In the genomic region with DNA sequence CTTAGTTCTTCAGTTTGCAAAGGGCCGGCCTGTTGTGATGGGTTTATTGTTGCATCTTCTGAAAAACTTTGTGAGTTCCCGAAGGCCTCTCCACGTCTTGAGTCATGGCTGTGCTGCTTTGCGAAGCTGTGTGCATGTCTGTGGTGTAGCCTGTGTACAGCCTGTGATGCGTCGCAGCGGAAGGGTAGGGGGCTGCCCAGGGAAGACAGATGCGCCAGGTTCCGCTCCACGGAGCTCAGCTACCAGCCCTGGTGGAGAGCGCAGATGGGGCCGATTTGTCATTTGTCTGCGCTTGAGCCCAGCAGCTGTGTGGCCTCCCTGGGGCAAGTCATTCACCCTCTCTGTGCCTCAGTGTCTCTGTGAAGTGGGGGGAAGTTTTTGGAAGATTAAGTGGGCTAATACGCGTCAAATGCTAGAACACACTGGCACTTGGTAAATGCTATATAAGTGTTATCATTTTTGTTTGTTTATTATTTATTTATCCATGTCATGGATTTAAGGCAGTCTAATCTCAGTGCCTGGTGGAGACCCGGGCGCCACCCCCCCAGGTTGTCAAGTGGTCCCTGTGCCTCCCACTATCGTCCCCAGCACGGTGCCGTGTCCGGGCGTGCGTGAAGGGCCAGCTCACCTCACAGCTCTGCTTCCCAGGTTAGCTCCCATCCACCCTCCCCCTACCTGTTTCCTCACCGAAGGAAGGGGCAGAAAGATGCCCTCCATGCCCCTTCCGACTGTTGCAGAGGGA, we compare ENCODE assay signal across 24 cellular contexts. TPM values are rescaled to one million over a fixed set of nuclear protein-coding genes. Genes with fewer than 3 reads are reported as not detected.
DNase-seq lines count a peak whose midpoint lies in the region; FAIRE-seq and TF ChIP-seq lines count a peak whose summit lies in the region.
"Had no signal": no experiment of that assay in that cellular context is flagged by ENCODE, and none has a peak within 500 bp of the region (broad histone marks: within the 10 kb centered on the region; RNA-seq: fewer than 3 reads in every experiment).

No MANE protein-coding gene starts in this region.

- H3K79me2 ChIP-seq in H9 (ENCODE audit: insufficient read depth, low read length) (peaks cover 16% of the 10 kb centered on the region; the same call in 1 of the 2 replicates), astrocyte (ENCODE audit: insufficient read depth, low read length) (no peaks in the 10 kb centered on the region), trophoblast cell (ENCODE audit: control insufficient read depth, insufficient read depth, low read length, poor library complexity) (no peaks in the 10 kb centered on the region)

- no peak overlapping the region for H2BK120ac ChIP-seq in H9 (ENCODE audit: low read depth, low read length, poor library complexity, severe bottlenecking)
- no peak overlapping the region for H2BK120ac ChIP-seq in trophoblast cell (ENCODE audit: insufficient read depth, low read length, poor library complexity)

- H3K4me1 ChIP-seq in H9 (ENCODE audit: insufficient read depth, low read length) (no peaks in the 10 kb centered on the region), astrocyte (ENCODE audit: insufficient read depth, low read length) (no peaks in the 10 kb centered on the region), trophoblast cell (ENCODE audit: control insufficient read depth in 1 of 2, insufficient read depth in 2 of 2, low read length in 2 of 2) (no peaks in the 10 kb centered on the region), ascending aorta (no peaks in the 10 kb centered on the region)
- H3K4me1 ChIP-seq: psoas muscle had no signal

- H3K9me3 ChIP-seq in H9 (ENCODE audit: control insufficient read depth, low read depth, low read length) = no peaks in the 10 kb centered on the region
- peaks cover 11% of the 10 kb centered on the region for H3K9me3 ChIP-seq in astrocyte (ENCODE audit: insufficient read depth, low read depth, low read length)
- H3K9me3 ChIP-seq in trophoblast cell (ENCODE audit: insufficient read depth, low read depth, low read length) = peaks cover 16% of the 10 kb centered on the region
- H3K9me3 ChIP-seq in ascending aorta = no peaks in the 10 kb centered on the region
- H3K9me3 ChIP-seq: heart left ventricle, psoas muscle, uterus had no signal

- H3K36me3 Mint-ChIP-seq in H9 (ENCODE audit: insufficient read depth in 1 of 3, low read depth in 3 of 3) = peaks cover 2 to 16% (median 10%) of the 10 kb centered on the region in 3 experiments
- peaks cover 5% of the 10 kb centered on the region for H3K36me3 Mint-ChIP-seq in astrocyte (ENCODE audit: low read depth, unreplicated experiment)
- H3K36me3 Mint-ChIP-seq: stimulated activated effector memory CD8-positive, alpha-beta T cell treated with anti-CD3 and anti-CD28 coated beads, Interleukin-12 subunit alpha, Interleukin-12 subunit beta, amount 100 ng/mL, for 72 hours had no signal

- peak overlapping the region; percentile 25 to 64 (median 36); a peak in 1 of 7 replicates for H3K27ac Mint-ChIP-seq in H9
- H3K27ac Mint-ChIP-seq in astrocyte (ENCODE audit: unreplicated experiment) = no peak overlapping the region
- H3K27ac Mint-ChIP-seq: stimulated activated effector memory CD8-positive, alpha-beta T cell treated with anti-CD3 and anti-CD28 coated beads, Interleukin-12 subunit alpha, Interleukin-12 subunit beta, amount 100 ng/mL, for 72 hours had no signal

- H3K4me2 ChIP-seq in H9 (ENCODE audit: insufficient read depth, insufficient read length, low read length) = no peak overlapping the region
- H3K4me2 ChIP-seq in astrocyte (ENCODE audit: low read length) = no peak overlapping the region
- H3K4me2 ChIP-seq in trophoblast cell (ENCODE audit: low read length) = no peak overlapping the region
- H3K4me2 ChIP-seq: neural progenitor cell had no signal

- H3K4me1 Mint-ChIP-seq in H9 (peaks cover 21 to 26% of the 10 kb centered on the region in 2 experiments), astrocyte (ENCODE audit: low read depth, unreplicated experiment) (peaks cover 5% of the 10 kb centered on the region)

- H3K4me3 Mint-ChIP-seq in H9 (no peak overlapping the region), astrocyte (ENCODE audit: unreplicated experiment) (no peak overlapping the region)
- H3K4me3 Mint-ChIP-seq: neural progenitor cell; stimulated activated effector memory CD8-positive, alpha-beta T cell treated with anti-CD3 and anti-CD28 coated beads, Interleukin-12 subunit alpha, Interleukin-12 subunit beta, amount 100 ng/mL, for 72 hours had no signal

- H4K5ac ChIP-seq in H9 (ENCODE audit: insufficient read length, low read depth, low read length) = peak overlapping the region; percentile 4

- H2AFZ ChIP-seq in H9 (ENCODE audit: low read length) (no peak overlapping the region), astrocyte (ENCODE audit: low read depth, low read length) (peak overlapping the region; percentile 1), trophoblast cell (ENCODE audit: insufficient read depth, low read length, poor library complexity) (no peak overlapping the region)
- H2AFZ ChIP-seq: neural progenitor cell had no signal

- no peak for TF ChIP-seq CTCF in H9 (conservative IDR thresholded peaks at IDR 0.05)
- TF ChIP-seq CTCF in astrocyte (IDR thresholded peaks at IDR 0.05; ENCODE audit: insufficient read depth, low read depth, low read length) = no peak
- no peak for TF ChIP-seq CTCF in ascending aorta (IDR thresholded peaks at IDR 0.05)

- H3K27me3 ChIP-seq in H9 (ENCODE audit: insufficient read depth, low read length) (no peaks in the 10 kb centered on the region), astrocyte (ENCODE audit: insufficient read depth, low read length) (peaks cover 8% of the 10 kb centered on the region), trophoblast cell (ENCODE audit: insufficient read depth, low read length) (no peaks in the 10 kb centered on the region), ascending aorta (no peaks in the 10 kb centered on the region)
- H3K27me3 ChIP-seq: neural progenitor cell, uterus had no signal

- H3K56ac ChIP-seq in H9 (ENCODE audit: insufficient read length, low read depth, low read length) = no peak overlapping the region

- H3K79me1 ChIP-seq in H9 (ENCODE audit: insufficient read depth, low read depth, low read length, poor library complexity, severe bottlenecking) = no peaks in the 10 kb centered on the region
- no peaks in the 10 kb centered on the region for H3K79me1 ChIP-seq in trophoblast cell (ENCODE audit: low read length)

- no peaks in the 10 kb centered on the region for H3K23me2 ChIP-seq in H9 (ENCODE audit: insufficient read length, low read depth, low read length, poor library complexity, severe bottlenecking)

- H4K8ac ChIP-seq in H9 (replicated peaks; ENCODE audit: insufficient read length, low read depth, low read length) (peak overlapping the region; percentile 41), trophoblast cell (ENCODE audit: low read depth, low read length) (no peak overlapping the region)

- H3K9ac ChIP-seq in H9 (ENCODE audit: extremely low read depth, insufficient read length, low read length) (no peak overlapping the region), astrocyte (ENCODE audit: low read length) (no peak overlapping the region), trophoblast cell (ENCODE audit: low read length) (no peak overlapping the region)
- H3K9ac ChIP-seq: neural progenitor cell had no signal

- H2BK12ac ChIP-seq in H9 (ENCODE audit: insufficient read length, low read depth, low read length) (no peak overlapping the region), trophoblast cell (ENCODE audit: low read length) (no peak overlapping the region)

- DNase-seq in H9 = no peak
- DNase-seq in NCI-H524 (lab: John Stamatoyannopoulos, UW) = peak; percentile 83 to 91
- DNase-seq in astrocyte (ENCODE audit: low read depth) = no peak
- no peak for DNase-seq in trophoblast cell
- DNase-seq in ascending aorta (ENCODE audit: low spot score in 2 of 2) = no peak
- no peak for DNase-seq in NCI-H2107 treated with DMSO at 0.1 percent for 48 hours (lab: John Stamatoyannopoulos, UW; ENCODE audit: unreplicated experiment)
- DNase-seq in T-helper 2 cell = no peak
- DNase-seq: activated CD4-positive, alpha-beta T cell treated with anti-CD3 and anti-CD28 coated beads for 48 hours; activated naive CD4-positive, alpha-beta T cell treated with anti-CD3 and anti-CD28 coated beads, Interleukin-2, amount 50 U/mL, for 16 hours; caudate nucleus; dermis blood vessel endothelial cell; DMS79 treated with DMSO at 0.1 percent for 48 hours; heart left ventricle; Kasumi-1; NCI-H1048; NCI-H2029; NCI-H510A treated with DMSO at 0.1 percent for 48 hours; psoas muscle; stimulated activated CD4-positive, alpha-beta T cell treated with anti-CD3 and anti-CD28 coated beads, Interleukin-2, amount 100 ng/mL, for 24 hours; SW 1271; uterus had no signal

- no peak overlapping the region for H4K91ac ChIP-seq in H9 (ENCODE audit: insufficient read length, low read depth, low read length)
- no peak overlapping the region for H4K91ac ChIP-seq in trophoblast cell (ENCODE audit: low read depth, low read length)

- H3K27ac ChIP-seq in H9 (ENCODE audit: insufficient read length, low read depth, low read length) (no peak overlapping the region), astrocyte (ENCODE audit: low read depth, low read length) (no peak overlapping the region), trophoblast cell (ENCODE audit: low read depth, low read length) (no peak overlapping the region), ascending aorta (no peak overlapping the region)
- H3K27ac ChIP-seq: heart left ventricle, neural progenitor cell, psoas muscle, skin epidermis, uterus had no signal

- H3K23ac ChIP-seq in H9 (ENCODE audit: insufficient read length, low read depth, low read length) (peak overlapping the region; percentile 1), trophoblast cell (ENCODE audit: low read length) (no peak overlapping the region)

- H3K4me3 ChIP-seq in astrocyte (ENCODE audit: insufficient read depth, low read depth, low read length) = no peak overlapping the region
- H3K4me3 ChIP-seq in trophoblast cell (ENCODE audit: low read depth, low read length) = peak overlapping the region; percentile 64
- H3K4me3 ChIP-seq in ascending aorta = no peak overlapping the region
- H3K4me3 ChIP-seq: heart left ventricle, neural progenitor cell, psoas muscle, skin epidermis, uterus had no signal

- H3K36me3 ChIP-seq in astrocyte (ENCODE audit: insufficient read depth, low read length) = no peaks in the 10 kb centered on the region
- peaks cover 8 to 13% of the 10 kb centered on the region in 2 experiments for H3K36me3 ChIP-seq in trophoblast cell (ENCODE audit: control insufficient read depth in 1 of 2, insufficient read depth in 2 of 2, low read length in 2 of 2)
- H3K36me3 ChIP-seq in ascending aorta = no peaks in the 10 kb centered on the region
- H3K36me3 ChIP-seq: heart left ventricle, neural progenitor cell, uterus had no signal

- no peak overlapping the region for H2BK20ac ChIP-seq in H9 (ENCODE audit: low read depth, low read length, poor library complexity, severe bottlenecking)

- H3K4ac ChIP-seq in H9 (ENCODE audit: low read depth, low read length) (no peak overlapping the region), trophoblast cell (ENCODE audit: low read depth, low read length) (no peak overlapping the region)

- no peak overlapping the region for H3K18ac ChIP-seq in H9 (ENCODE audit: insufficient read length, low read depth, low read length)
- H3K18ac ChIP-seq in trophoblast cell (ENCODE audit: low read length) = no peak overlapping the region

- H2BK15ac ChIP-seq in H9 (ENCODE audit: low read depth, low read length) = no peak overlapping the region

- H4K20me1 ChIP-seq in H9 (ENCODE audit: control insufficient read depth, insufficient read depth, insufficient read length) (peaks cover 7% of the 10 kb centered on the region), astrocyte (ENCODE audit: insufficient read depth, low read length) (peaks cover 20% of the 10 kb centered on the region)

- H3T11ph ChIP-seq in H9 (ENCODE audit: low read length) = no peak overlapping the region

- H3K14ac ChIP-seq in H9 (ENCODE audit: insufficient read depth, low read length) = no peak overlapping the region
- no peak overlapping the region for H3K14ac ChIP-seq in trophoblast cell (ENCODE audit: low read length)

- FAIRE-seq in astrocyte (lab: Jason Lieb, UNC) = no peak

- H2AK5ac ChIP-seq in H9 (ENCODE audit: insufficient read length, low read length) = no peak overlapping the region
- no peak overlapping the region for H2AK5ac ChIP-seq in trophoblast cell (ENCODE audit: low read length)

- intact Hi-C loops in ascending aorta (cut with DNase I) = no loop called here

- H3K27me3 Mint-ChIP-seq in H9 (ENCODE audit: low read depth) (no peaks in the 10 kb centered on the region), astrocyte (ENCODE audit: low read depth, unreplicated experiment) (peaks cover 19% of the 10 kb centered on the region)

- H4K12ac ChIP-seq in trophoblast cell (ENCODE audit: low read depth, low read length) = no peak overlapping the region

- H3K9me3 Mint-ChIP-seq in H9 (no peaks in the 10 kb centered on the region), astrocyte (ENCODE audit: unreplicated experiment) (peaks cover 2% of the 10 kb centered on the region)
- H3K9me3 Mint-ChIP-seq: neural progenitor cell; stimulated activated effector memory CD8-positive, alpha-beta T cell treated with anti-CD3 and anti-CD28 coated beads, Interleukin-12 subunit alpha, Interleukin-12 subunit beta, amount 100 ng/mL, for 72 hours had no signal

- WGBS in H9 (ENCODE audit: extremely low coverage, insufficient read length, low lambda C conversion rate) = no CpG with 5 or more reads among the region's 25 CpGs
- no CpG with 5 or more reads among the region's 25 CpGs for WGBS in trophoblast cell (ENCODE audit: extremely low coverage, insufficient coverage, insufficient read length)

- H2BK5ac ChIP-seq in H9 (ENCODE audit: insufficient read length, low read length) (no peak overlapping the region), trophoblast cell (ENCODE audit: low read depth, low read length, poor library complexity) (no peak overlapping the region)

RNA-seq across cellular contexts. Expression of a gene that starts 8.4 kb away (rescaled TPM):
- total RNA-seq in H9 (2021) (28.2 and 31.9 TPM in 2 replicates), astrocyte (6.2 and 7.8 TPM in 2 replicates), ascending aorta (2.2 TPM)
- 17.4 and 18.5 TPM in 2 replicates for polyA plus RNA-seq in trophoblast cell (2013)

Comparison
In these comparisons a context has a peak if more than half of its experiments do, and no peak if none do; other contexts are left out.
1. DNase-seq: peak in NCI-H524 (2 of 2); none in H9 (single experiment), astrocyte (single experiment), trophoblast cell (0 of 2), ascending aorta (0 of 2), NCI-H2107 treated with DMSO at 0.1 percent for 48 hours (single experiment) and T-helper 2 cell (0 of 5).